Comparison of ENCODE assay signal across 18 cellular contexts in the genomic region with DNA sequence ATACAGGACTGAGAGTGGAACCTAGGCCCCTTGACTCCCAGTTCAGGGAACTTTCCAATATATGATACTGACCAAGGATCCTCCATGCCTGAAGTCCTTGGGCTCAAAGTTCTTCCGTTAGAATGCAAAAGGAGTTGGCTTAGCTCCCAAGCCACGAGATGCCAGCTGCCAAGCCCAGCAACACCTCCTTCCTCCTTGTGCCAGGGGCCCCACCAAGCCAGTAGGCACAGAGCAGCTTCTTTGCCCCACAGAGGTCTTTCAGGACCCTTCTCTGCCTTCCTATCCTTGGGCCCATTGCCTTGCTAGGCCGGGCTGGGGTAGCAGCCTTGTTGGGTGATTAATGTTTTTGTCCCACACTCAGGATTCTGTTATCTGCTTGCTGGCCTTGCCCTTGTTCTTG.
"Had no signal": no experiment of that assay in that cellular context is flagged by ENCODE, and none has a peak within 500 bp of the region (broad histone marks: within the 10 kb centered on the region; RNA-seq: fewer than 3 reads in every experiment).

No MANE protein-coding gene starts in this region.

- DNase-seq: activated CD4-positive, alpha-beta memory T cell treated with anti-CD3 and anti-CD28 coated beads for 36 hours; activated CD4-positive, alpha-beta T cell treated with anti-CD3 and anti-CD28 coated beads for 36 hours; activated CD8-positive, alpha-beta memory T cell treated with anti-CD3 and anti-CD28 coated beads, Interleukin-2, amount 10 ng/mL, durations not matched to agents 7 days and 5 days; activated naive CD4-positive, alpha-beta T cell treated with anti-CD3 and anti-CD28 coated beads, Interleukin-2, amount 10 ng/mL, durations not matched to agents 7 days and 5 days; activated T-cell treated with anti-CD3 and anti-CD28 coated beads, Interleukin-2, amount 50 U/mL, for 1 hour; caudate nucleus; effector CD4-positive, alpha-beta T cell; foreskin fibroblast; glutamatergic neuron; psoas muscle; stimulated activated CD4-positive, alpha-beta T cell treated with anti-CD3 and anti-CD28 coated beads, Interleukin-2, amount 100 ng/mL, for 48 hours; T-helper 17 cell; WERI-Rb-1 had no signal

- H3K27ac ChIP-seq: psoas muscle, tibial nerve, vagina, WERI-Rb-1 had no signal

- H3K27me3 Mint-ChIP-seq: activated CD4-positive, alpha-beta memory T cell treated with anti-CD3 and anti-CD28 coated beads for 36 hours; activated CD4-positive, alpha-beta T cell treated with anti-CD3 and anti-CD28 coated beads for 36 hours; activated CD8-positive, alpha-beta memory T cell treated with anti-CD3 and anti-CD28 coated beads, Interleukin-2, amount 10 ng/mL, durations not matched to agents 7 days and 5 days; stimulated activated memory B cell treated with anti-CD40 and anti-IgM and Interleukin-4, amounts not matched to agents 10 μg/mL and 1 μg/mL and 100 μg/mL, for 72 hours; T-helper 17 cell had no signal

- H3K9me3 Mint-ChIP-seq: activated CD4-positive, alpha-beta memory T cell treated with anti-CD3 and anti-CD28 coated beads for 36 hours; activated naive CD4-positive, alpha-beta T cell treated with anti-CD3 and anti-CD28 coated beads, Interleukin-2, amount 10 ng/mL, durations not matched to agents 7 days and 5 days; natural killer cell treated with Interleukin-12 subunit alpha and Interleukin-12 subunit beta and Interleukin-15 and Interleukin-18, amount 100 ng/mL, for 72 hours; stimulated activated memory B cell treated with anti-CD40 and anti-IgM and Interleukin-4, amounts not matched to agents 10 μg/mL and 1 μg/mL and 100 μg/mL, for 72 hours had no signal

- H3K4me3 ChIP-seq: lung, psoas muscle, tibial nerve, vagina had no signal

- ATAC-seq: activated CD4-positive, alpha-beta T cell treated with anti-CD3 and anti-CD28 coated beads for 36 hours; activated CD8-positive, alpha-beta memory T cell treated with anti-CD3 and anti-CD28 coated beads, Interleukin-2, amount 10 ng/mL, durations not matched to agents 7 days and 5 days; natural killer cell treated with Interleukin-12 subunit alpha and Interleukin-12 subunit beta and Interleukin-15 and Interleukin-18, amount 100 ng/mL, for 72 hours; psoas muscle; stimulated activated memory B cell treated with anti-CD40 and anti-IgM and Interleukin-4, amounts not matched to agents 10 μg/mL and 1 μg/mL and 100 μg/mL, for 72 hours; T-helper 17 cell had no signal

- H3K27me3 ChIP-seq: tibial nerve, vagina had no signal

- H3K4me1 Mint-ChIP-seq: activated CD8-positive, alpha-beta memory T cell treated with anti-CD3 and anti-CD28 coated beads, Interleukin-2, amount 10 ng/mL, durations not matched to agents 7 days and 5 days; stimulated activated memory B cell treated with anti-CD40 and anti-IgM and Interleukin-4, amounts not matched to agents 10 μg/mL and 1 μg/mL and 100 μg/mL, for 72 hours had no signal

- H3K36me3 ChIP-seq: tibial nerve, vagina, WERI-Rb-1 had no signal

- H3K9me3 ChIP-seq: psoas muscle, tibial nerve, vagina had no signal

- H3K4me3 Mint-ChIP-seq: activated CD4-positive, alpha-beta memory T cell treated with anti-CD3 and anti-CD28 coated beads for 36 hours; activated CD4-positive, alpha-beta T cell treated with anti-CD3 and anti-CD28 coated beads for 36 hours; activated CD8-positive, alpha-beta memory T cell treated with anti-CD3 and anti-CD28 coated beads, Interleukin-2, amount 10 ng/mL, durations not matched to agents 7 days and 5 days; activated naive CD4-positive, alpha-beta T cell treated with anti-CD3 and anti-CD28 coated beads, Interleukin-2, amount 10 ng/mL, durations not matched to agents 7 days and 5 days; natural killer cell treated with Interleukin-12 subunit alpha and Interleukin-12 subunit beta and Interleukin-15 and Interleukin-18, amount 100 ng/mL, for 72 hours; stimulated activated memory B cell treated with anti-CD40 and anti-IgM and Interleukin-4, amounts not matched to agents 10 μg/mL and 1 μg/mL and 100 μg/mL, for 72 hours; T-helper 17 cell had no signal

- H3K36me3 Mint-ChIP-seq: activated CD4-positive, alpha-beta memory T cell treated with anti-CD3 and anti-CD28 coated beads for 36 hours; activated CD8-positive, alpha-beta memory T cell treated with anti-CD3 and anti-CD28 coated beads, Interleukin-2, amount 10 ng/mL, durations not matched to agents 7 days and 5 days; activated naive CD4-positive, alpha-beta T cell treated with anti-CD3 and anti-CD28 coated beads, Interleukin-2, amount 10 ng/mL, durations not matched to agents 7 days and 5 days; natural killer cell treated with Interleukin-12 subunit alpha and Interleukin-12 subunit beta and Interleukin-15 and Interleukin-18, amount 100 ng/mL, for 72 hours; stimulated activated memory B cell treated with anti-CD40 and anti-IgM and Interleukin-4, amounts not matched to agents 10 μg/mL and 1 μg/mL and 100 μg/mL, for 72 hours had no signal
